ENCODE assay signal across 25 cellular contexts in the genomic region with DNA sequence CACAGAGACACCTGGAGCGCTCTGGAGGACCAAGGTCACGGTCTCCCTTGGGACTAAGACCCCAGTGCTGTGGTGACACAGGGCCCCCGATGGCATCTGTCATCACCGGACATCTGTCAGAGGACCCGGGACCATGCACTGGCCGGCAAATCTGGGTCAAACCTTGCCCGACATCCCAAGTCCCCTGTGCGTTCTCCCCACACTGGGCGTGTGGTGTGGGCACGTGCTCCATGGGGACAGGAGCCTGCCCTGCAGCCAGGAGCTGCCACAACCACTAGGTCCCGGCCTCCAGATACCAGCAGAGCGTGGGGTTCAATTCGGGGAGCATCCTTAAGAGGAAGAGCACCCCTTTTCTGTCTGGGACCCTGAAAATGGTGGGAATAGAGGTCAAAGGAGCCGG. TPM values are rescaled to one million over a fixed set of nuclear protein-coding genes. Genes with fewer than 3 reads are reported as not detected.
"Had no signal": no experiment of that assay in that cellular context is flagged by ENCODE, and none has a peak within 500 bp of the region (broad histone marks: within the 10 kb centered on the region; RNA-seq: fewer than 3 reads in every experiment).

No MANE protein-coding gene starts in this region.

- ATAC-seq: activated naive CD4-positive, alpha-beta T cell treated with anti-CD3 and anti-CD28 coated beads, Interleukin-2, amount 50 U/mL, for 72 hours; activated T-cell treated with anti-CD3 and anti-CD28 coated beads, Interleukin-2, amount 50 U/mL, for 72 hours; body of pancreas; left ventricle myocardium superior; stimulated activated memory B cell treated with anti-CD40 and anti-IgM and Interleukin-4, amounts not matched to agents 10 μg/mL and 1 μg/mL and 100 μg/mL, for 72 hours; stimulated activated naive CD8-positive, alpha-beta T cell treated with anti-CD3 and anti-CD28 coated beads, Interleukin-15, amount 100 ng/mL, for 72 hours had no signal

- H3K27ac ChIP-seq: adrenal gland, body of pancreas, epithelial cell of prostate, esophagus squamous epithelium, sigmoid colon, tibial artery had no signal

- H3K9me3 ChIP-seq: adrenal gland, body of pancreas, esophagus squamous epithelium, sigmoid colon, tibial artery had no signal

- H3K36me3 ChIP-seq: adrenal gland, sigmoid colon, tibial artery had no signal

- H3K27me3 ChIP-seq: adrenal gland, body of pancreas, esophagus squamous epithelium, sigmoid colon, tibial artery had no signal

- DNase-seq: activated CD4-positive, alpha-beta T cell treated with anti-CD3 and anti-CD28 coated beads for 4 hours; activated CD4-positive, alpha-beta T cell treated with anti-CD3 and anti-CD28 coated beads, Interleukin-2, amount 50 U/mL, for 4 hours; activated naive CD4-positive, alpha-beta T cell; activated T-cell treated with anti-CD3 and anti-CD28 coated beads for 4 hours; activated T-cell treated with anti-CD3 and anti-CD28 coated beads, Interleukin-2, amount 50 U/mL, for 72 hours; adrenal gland; aorta; dermis blood vessel endothelial cell; effector CD4-positive, alpha-beta T cell; esophagus squamous epithelium; foreskin melanocyte; islet precursor cell; left ventricle myocardium superior; mammary epithelial cell; sigmoid colon; small intestine; stimulated activated CD4-positive, alpha-beta T cell treated with anti-CD3 and anti-CD28 coated beads, Interleukin-4, amount 100 ng/mL, for 24 hours; stimulated activated naive CD8-positive, alpha-beta T cell treated with anti-CD3 and anti-CD28 coated beads, Interleukin-15, amount 100 ng/mL, for 72 hours; tibial artery had no signal

- H3K4me3 ChIP-seq: adrenal gland, body of pancreas, esophagus squamous epithelium, sigmoid colon, tibial artery had no signal

- FAIRE-seq: colon, small intestine had no signal

RNA-seq across cellular contexts. Expression of gene LCN10, which starts 59.0 kb away (rescaled TPM):
- total RNA-seq: dermis blood vessel endothelial cell, mammary epithelial cell, osteocyte had no signal
- polyA plus RNA-seq: mammary epithelial cell had no signal
